ENCODE assay signal across 20 cellular contexts in genomic region chr1:244138399-244138798, GRCh38.
"Had no signal": no experiment of that assay in that cellular context is flagged by ENCODE, and none has a peak within 500 bp of the region (broad histone marks: within the 10 kb centered on the region; RNA-seq: fewer than 3 reads in every experiment).

No MANE protein-coding gene starts in this region.

- H3K9me3 ChIP-seq: esophagus squamous epithelium, gastroesophageal sphincter, stomach, testis, vagina had no signal

- H3K27ac ChIP-seq: gastroesophageal sphincter, parathyroid adenoma, testis, vagina had no signal

- H3K4me3 ChIP-seq: esophagus squamous epithelium, gastroesophageal sphincter, stomach, testis, vagina had no signal

- H3K4me1 ChIP-seq: esophagus squamous epithelium, gastroesophageal sphincter, parathyroid adenoma, stomach, testis, vagina had no signal

- H3K9ac ChIP-seq: parathyroid adenoma had no signal

- ATAC-seq: activated CD8-positive, alpha-beta T cell treated with anti-CD3 and anti-CD28 coated beads, Interleukin-2, amount 10 ng/mL, durations not matched to agents 7 days and 5 days; activated naive CD4-positive, alpha-beta T cell treated with anti-CD3 and anti-CD28 coated beads, Interleukin-2, amount 50 U/mL, for 72 hours; effector memory CD8-positive, alpha-beta T cell had no signal

- H3K4me3 Mint-ChIP-seq: nephron progenitor cell had no signal

- H3K27me3 ChIP-seq: dorsolateral prefrontal cortex, gastroesophageal sphincter, stomach, testis, vagina had no signal

- H3K79me2 ChIP-seq: parathyroid adenoma had no signal

- H3K36me3 ChIP-seq: esophagus squamous epithelium, gastroesophageal sphincter, stomach, vagina had no signal

- H3K27ac Mint-ChIP-seq: activated CD8-positive, alpha-beta T cell treated with anti-CD3 and anti-CD28 coated beads, Interleukin-2, amount 10 ng/mL, durations not matched to agents 7 days and 5 days; activated T-helper 1 cell treated with anti-CD3 and anti-CD28 coated beads, Interleukin-12 subunit alpha, Interleukin-12 subunit beta, Interleukin-2, Interleukin-4 antibody, amounts not matched to agents 30 ng/mL and 10 ng/mL and 1 ng/mL, durations not matched to agents 14 hours and 24 hours and 36 hours; effector memory CD8-positive, alpha-beta T cell; nephron progenitor cell had no signal

- DNase-seq: activated CD4-positive, alpha-beta T cell treated with anti-CD3 and anti-CD28 coated beads for 1 hour; activated CD4-positive, alpha-beta T cell treated with anti-CD3 and anti-CD28 coated beads, Interleukin-2, amount 50 U/mL, for 1 hour; activated gamma-delta T cell treated with Interleukin-2 at 50 U/mL for 16 hours; aorta; effector memory CD8-positive, alpha-beta T cell; esophagus squamous epithelium; nephron progenitor cell; stimulated activated CD4-positive, alpha-beta T cell treated with anti-CD3 and anti-CD28 coated beads, Interleukin-12 subunit alpha, Interleukin-12 subunit beta, amount 100 ng/mL, for 4 hours; stomach; T-helper 9 cell; testis; trophoblast cell had no signal

- H2AFZ ChIP-seq: parathyroid adenoma had no signal

- H3K9me3 Mint-ChIP-seq: activated naive CD4-positive, alpha-beta T cell treated with anti-CD3 and anti-CD28 coated beads, Interleukin-2, amount 50 U/mL, for 72 hours; central memory CD8-positive, alpha-beta T cell; effector memory CD8-positive, alpha-beta T cell; nephron progenitor cell had no signal

- H3K36me3 Mint-ChIP-seq: activated naive CD4-positive, alpha-beta T cell treated with anti-CD3 and anti-CD28 coated beads, Interleukin-2, amount 50 U/mL, for 72 hours had no signal
